ENCODE assay signal across 12 cellular contexts in genomic region chr1:41540886-41541591, GRCh38. TPM values are rescaled to one million over a fixed set of nuclear protein-coding genes. Genes with fewer than 3 reads are reported as not detected.
DNase-seq lines count a peak whose midpoint lies in the region; ATAC-seq and TF ChIP-seq lines count a peak whose summit lies in the region.
"Had no signal": no experiment of that assay in that cellular context is flagged by ENCODE, and none has a peak within 500 bp of the region (broad histone marks: within the 10 kb centered on the region; RNA-seq: fewer than 3 reads in every experiment).

No MANE protein-coding gene starts in this region.

- peaks cover 0 to 20% (median 14%) of the 10 kb centered on the region in 4 donors for H3K4me1 ChIP-seq in sigmoid colon

- ATAC-seq in central memory CD8-positive, alpha-beta T cell (replicated peaks; ENCODE audit: extremely low read depth, poor library complexity, severe bottlenecking) = no peak
- ATAC-seq in HG03565 (IDR thresholded peaks at IDR 0.05; ENCODE audit: unreplicated experiment) (no peak), GM21423 (IDR thresholded peaks at IDR 0.05; ENCODE audit: unreplicated experiment) (no peak)

- in situ Hi-C loops in KBM-7 (cut with MboI; ENCODE audit: low pct_unique_long_range_greater_than_20kb, low sequenced_read_pairs) = no loop called here

- intact Hi-C loops in sigmoid colon (cut with DNase I) = no loop called here

- no peak overlapping the region for H3K4me3 Mint-ChIP-seq in T-helper 2 cell treated with Interferon-gamma antibody and Interleukin-4, amounts not matched to agents 5 μg/mL and 100 μg/mL, for 36 hours
- H3K4me3 Mint-ChIP-seq in central memory CD8-positive, alpha-beta T cell = no peak overlapping the region

- TF ChIP-seq CTCF in sigmoid colon (IDR thresholded peaks at IDR 0.05) = no peak

- whole genome bisulfite sequencing in sigmoid colon, 2 donors = 61 to 67% methylated on average over 10 of the region's 10 CpGs

- TF ChIP-seq POLR2A in sigmoid colon (IDR thresholded peaks at IDR 0.05) = no peak

- no peak overlapping the region for H3K4me3 ChIP-seq in sigmoid colon

- H3K36me3 ChIP-seq in sigmoid colon = no peaks in the 10 kb centered on the region

- no peak for DNase-seq in T-helper 2 cell treated with Interferon-gamma antibody and Interleukin-4, amounts not matched to agents 5 μg/mL and 100 μg/mL, for 36 hours (ENCODE audit: low spot score)
- no peak for DNase-seq in T-helper 2 cell
- peak; percentile 37 for DNase-seq in KBM-7
- DNase-seq in central memory CD8-positive, alpha-beta T cell (ENCODE audit: low spot score in 2 of 2) = no peak
- peak; percentile 35 for DNase-seq in sigmoid colon
- no peak for DNase-seq in stimulated activated CD8-positive, alpha-beta memory T cell treated with anti-CD3 and anti-CD28 coated beads, Interleukin-4, amount 100 ng/mL, for 48 hours
- DNase-seq: NCI-H1436; NK-92 treated with Interleukin-12 subunit alpha and Interleukin-12 subunit beta, amount 100 ng/mL, for 24 hours; stimulated activated naive CD4-positive, alpha-beta T cell treated with Interleukin-2 at 50 U/mL for 16 hours; T-helper 9 cell had no signal

- H3K9me3 ChIP-seq in sigmoid colon = no peaks in the 10 kb centered on the region

- TF ChIP-seq EP300 in sigmoid colon (IDR thresholded peaks at IDR 0.05) = no peak

- H3K27me3 Mint-ChIP-seq in T-helper 2 cell treated with Interferon-gamma antibody and Interleukin-4, amounts not matched to agents 5 μg/mL and 100 μg/mL, for 36 hours (ENCODE audit: low read depth) = no peaks in the 10 kb centered on the region
- no peaks in the 10 kb centered on the region for H3K27me3 Mint-ChIP-seq in central memory CD8-positive, alpha-beta T cell

- peaks cover 7% of the 10 kb centered on the region for H3K4me1 Mint-ChIP-seq in T-helper 2 cell treated with Interferon-gamma antibody and Interleukin-4, amounts not matched to agents 5 μg/mL and 100 μg/mL, for 36 hours (ENCODE audit: low read depth)
- H3K4me1 Mint-ChIP-seq in central memory CD8-positive, alpha-beta T cell = peaks cover 29% of the 10 kb centered on the region

- no peak overlapping the region for H3K27ac ChIP-seq in sigmoid colon

- H3K9me3 Mint-ChIP-seq in T-helper 2 cell treated with Interferon-gamma antibody and Interleukin-4, amounts not matched to agents 5 μg/mL and 100 μg/mL, for 36 hours = peaks cover 5% of the 10 kb centered on the region
- H3K9me3 Mint-ChIP-seq in central memory CD8-positive, alpha-beta T cell = peaks cover 11% of the 10 kb centered on the region

- peak overlapping the region; percentile 77 for H3K27ac Mint-ChIP-seq in T-helper 2 cell treated with Interferon-gamma antibody and Interleukin-4, amounts not matched to agents 5 μg/mL and 100 μg/mL, for 36 hours
- peak overlapping the region; percentile 24 for H3K27ac Mint-ChIP-seq in central memory CD8-positive, alpha-beta T cell (ENCODE audit: low read depth)

- peaks cover 22% of the 10 kb centered on the region for H3K36me3 Mint-ChIP-seq in T-helper 2 cell treated with Interferon-gamma antibody and Interleukin-4, amounts not matched to agents 5 μg/mL and 100 μg/mL, for 36 hours (ENCODE audit: low read depth)
- H3K36me3 Mint-ChIP-seq in central memory CD8-positive, alpha-beta T cell (ENCODE audit: insufficient read depth) = peaks cover 13% of the 10 kb centered on the region

- no peaks in the 10 kb centered on the region for H3K27me3 ChIP-seq in sigmoid colon

RNA-seq across cellular contexts. Expression of gene EDN2, which starts 56.6 kb away (rescaled TPM):
- 1 to 10 TPM in 1 of 4 donors, not detected in 3; 2.2 TPM for total RNA-seq in sigmoid colon
- 1 to 10 TPM in 1 of 3 donors, under 1 TPM in 2; 0.57 to 4.8 (median 0.92) TPM for polyA plus RNA-seq in sigmoid colon

Comparison
In these comparisons a context has a peak if more than half of its experiments do, and no peak if none do; other contexts are left out.
1. DNase-seq: peak in KBM-7 (single experiment) and sigmoid colon (single experiment); none in T-helper 2 cell treated with Interferon-gamma antibody and Interleukin-4, amounts not matched to agents 5 μg/mL and 100 μg/mL, for 36 hours (single experiment), T-helper 2 cell (0 of 5), central memory CD8-positive, alpha-beta T cell (0 of 2) and stimulated activated CD8-positive, alpha-beta memory T cell treated with anti-CD3 and anti-CD28 coated beads, Interleukin-4, amount 100 ng/mL, for 48 hours (single experiment).